ENCODE assay signal across 15 cellular contexts in genomic region chr6:34045698-34046097, GRCh38.
DNase-seq lines count a peak whose midpoint lies in the region; FAIRE-seq and TF ChIP-seq lines count a peak whose summit lies in the region.
"Had no signal": no experiment of that assay in that cellular context is flagged by ENCODE, and none has a peak within 500 bp of the region (broad histone marks: within the 10 kb centered on the region; RNA-seq: fewer than 3 reads in every experiment).

No MANE protein-coding gene starts in this region.

- no peak overlapping the region for H2AK5ac ChIP-seq in H1 (ENCODE audit: low read depth, low read length)

- no peaks in the 10 kb centered on the region for H3K9me2 ChIP-seq in SK-N-SH

- no peak overlapping the region for H2BK120ac ChIP-seq in H1 (replicated peaks; ENCODE audit: low read depth, low read length)

- H3K9ac ChIP-seq in SK-N-SH (no peak overlapping the region), H1 (replicated peaks in 1 of 4; ENCODE audit: extremely low read depth in 1 of 4, low read depth in 3 of 4, low read length in 3 of 4) (no peak overlapping the region)
- H3K9ac ChIP-seq: KMS-11 had no signal

- FAIRE-seq in H1 (lab: Jason Lieb, UNC) = no peak

- no peak for TF ChIP-seq RAD21 in SK-N-SH (IDR thresholded peaks at IDR 0.05; ENCODE audit: low read length)
- TF ChIP-seq RAD21 in H1 (IDR thresholded peaks at IDR 0.05 in 1 of 2, conservative IDR thresholded peaks at IDR 0.05 in 1 of 2; ENCODE audit: low read depth in 2 of 2, low read length in 2 of 2) = no peak

- H3K4me3 ChIP-seq in BE2C (ENCODE audit: low read depth, low read length) = no peak overlapping the region
- H3K4me3 ChIP-seq in SK-N-SH (ENCODE audit: low read depth in 2 of 2, low read length in 1 of 2) = no peak overlapping the region
- no peak overlapping the region for H3K4me3 ChIP-seq in H1 (ENCODE audit: extremely low read depth in 1 of 4, insufficient read depth in 2 of 4, low read depth in 3 of 4, low read length in 4 of 4)
- H3K4me3 ChIP-seq in MG63 = no peak overlapping the region

- H4K20me1 ChIP-seq in SK-N-SH (ENCODE audit: insufficient read depth) (no peaks in the 10 kb centered on the region), H1 (replicated peaks in 1 of 2; ENCODE audit: control insufficient read depth in 1 of 2, insufficient read depth in 2 of 2, low read length in 2 of 2) (peaks cover 2 to 12% of the 10 kb centered on the region in 2 experiments)

- no peak overlapping the region for H2BK15ac ChIP-seq in H1 (ENCODE audit: low read length)

- peak in 1 of 2 experiments; percentile 89; a peak in 2 of 4 replicates for TF ChIP-seq EP300 in SK-N-SH (IDR thresholded peaks at IDR 0.05; ENCODE audit: borderline replicate concordance in 1 of 2, low read depth in 1 of 2, low read length in 1 of 2)
- no peak for TF ChIP-seq EP300 in H1 (IDR thresholded peaks at IDR 0.05; ENCODE audit: borderline replicate concordance in 1 of 2, low read depth in 2 of 2, low read length in 2 of 2)

- H2BK12ac ChIP-seq in H1 (ENCODE audit: low read depth, low read length) = no peak overlapping the region

- no peak overlapping the region for H3K23ac ChIP-seq in H1 (ENCODE audit: insufficient read length)

- peaks cover 8% of the 10 kb centered on the region; the same call in 1 of the 2 replicates for H3K23me2 ChIP-seq in H1 (ENCODE audit: low read depth, low read length)

- TF ChIP-seq CTCF in BE2C (IDR thresholded peaks at IDR 0.05; ENCODE audit: low read depth, low read length) (no peak), SK-N-SH (IDR thresholded peaks at IDR 0.05) (no peak), H1 (IDR thresholded peaks at IDR 0.05; ENCODE audit: control extremely low read depth in 1 of 3, insufficient read depth in 1 of 3, low read depth in 1 of 3, low read length in 3 of 3) (no peak)

- WGBS in SK-N-SH (ENCODE audit: low lambda C conversion rate) = 3% methylated on average over 7 of the region's 7 CpGs
- WGBS in H1 (ENCODE audit: extremely low coverage in 1 of 2, insufficient coverage in 1 of 2, insufficient read length in 1 of 2, insufficient replicate concordance in 2 of 2, low coverage in 1 of 2, low lambda C conversion rate in 2 of 2, missing lambda C conversion rate in 1 of 2), 2 experiments = 82% methylated on average over 7 of the region's 7 CpGs; no CpG with 5 or more reads in 1 of the 2 experiments

- H3K4ac ChIP-seq in H1 (replicated peaks; ENCODE audit: insufficient read length, low read depth, low read length) = no peak overlapping the region

- H3K36me3 ChIP-seq in BE2C (no peaks in the 10 kb centered on the region), SK-N-SH (replicated peaks in 1 of 2; ENCODE audit: control insufficient read depth in 1 of 2, insufficient read depth in 2 of 2, low read length in 1 of 2) (no peaks in the 10 kb centered on the region), H1 (ENCODE audit: control insufficient read depth in 2 of 4, insufficient read depth in 4 of 4, low read length in 3 of 4) (no peaks in the 10 kb centered on the region), MG63 (no peaks in the 10 kb centered on the region)

- H3K27me3 ChIP-seq in BE2C = no peaks in the 10 kb centered on the region
- H3K27me3 ChIP-seq in SK-N-SH (ENCODE audit: insufficient read depth) = peaks cover 14% of the 10 kb centered on the region; the same call in 1 of the 2 replicates
- H3K27me3 ChIP-seq in H1 (replicated peaks in 1 of 4; ENCODE audit: control insufficient read depth in 3 of 4, extremely low read depth in 1 of 4, insufficient read depth in 3 of 4, low read length in 3 of 4) = no peaks in the 10 kb centered on the region
- H3K27me3 ChIP-seq in MG63 = no peaks in the 10 kb centered on the region; the same call in 1 of the 2 replicates

- TF ChIP-seq POLR2A in H1 (IDR thresholded peaks at IDR 0.05; ENCODE audit: control extremely low read depth in 1 of 2, low read depth in 2 of 2, low read length in 2 of 2) = no peak

- no peak overlapping the region for H2BK20ac ChIP-seq in H1 (ENCODE audit: low read length)

- DNase-seq in BE2C (peak; percentile 51), G401 (ENCODE audit: low spot score) (peak; percentile 65), SK-N-SH (peak; percentile 83), H1 (ENCODE audit: low read depth in 1 of 2, low spot score in 2 of 2) (no peak), HUDEP-2 (lab: John Stamatoyannopoulos, UW; ENCODE audit: unreplicated experiment in 76 of 76) (no peak), MG63 (no peak), DMS53 (lab: John Stamatoyannopoulos, UW) (no peak)
- DNase-seq: 8988T, C1 segment of cervical spinal cord, COR-L47, DMS 273 treated with DMSO at 0.1 percent for 48 hours, GF-D8, GOT3, H9 had no signal

- peaks cover 3% of the 10 kb centered on the region for H3F3A ChIP-seq in SK-N-SH (replicated peaks; ENCODE audit: insufficient read depth)

- no peaks in the 10 kb centered on the region for H3K79me2 ChIP-seq in SK-N-SH (ENCODE audit: insufficient read depth)
- H3K79me2 ChIP-seq in H1 (ENCODE audit: control insufficient read depth in 1 of 2, insufficient read depth in 2 of 2, low read length in 2 of 2) = no peaks in the 10 kb centered on the region

- no peaks in the 10 kb centered on the region for H3K9me3 ChIP-seq in BE2C
- H3K9me3 ChIP-seq in SK-N-SH = no peaks in the 10 kb centered on the region
- no peaks in the 10 kb centered on the region for H3K9me3 ChIP-seq in H1 (ENCODE audit: insufficient read depth in 2 of 2, low read depth in 1 of 2, low read length in 1 of 2)
- no peaks in the 10 kb centered on the region for H3K9me3 ChIP-seq in MG63

- H4K8ac ChIP-seq in H1 (ENCODE audit: extremely low read depth, insufficient read depth, low read length) = no peak overlapping the region

- H3K18ac ChIP-seq in H1 (ENCODE audit: extremely low read depth, low read length) = no peak overlapping the region; the same call in 1 of the 2 replicates

- in situ Hi-C loops in G401 (cut with HindIII; ENCODE audit: low sequenced_read_pairs) = no loop called here

- H4K91ac ChIP-seq in H1 (replicated peaks; ENCODE audit: insufficient read length, low read length) = no peak overlapping the region

- CTCF ChIA-PET in SK-N-SH (lab: Yijun Ruan, JAX) = interaction anchor here (0.8 to 4.4 kb wide), 10 partner anchors 9 to 461 kb away, joined by 3 to 26 read pairs (median 4); no protein-coding TSS in a partner anchor
- CTCF ChIA-PET in H1 (lab: Charles Lee; ENCODE audit: partially characterized antibody) = interaction anchor here (0.8 to 3.8 kb wide), 11 partner anchors 9 to 110 kb away, joined by 3 to 26 read pairs (median 4); no protein-coding TSS in a partner anchor

- H3K79me1 ChIP-seq in H1 (ENCODE audit: low read depth, low read length) = no peaks in the 10 kb centered on the region

- no peak overlapping the region for H3K14ac ChIP-seq in H1 (ENCODE audit: insufficient read length)

- peak overlapping the region in 1 of 2 experiments; percentile 31; a peak in 2 of 4 replicates for H3K27ac ChIP-seq in SK-N-SH (ENCODE audit: low read depth in 2 of 2, low read length in 1 of 2)
- H3K27ac ChIP-seq in H1 (ENCODE audit: low read depth, low read length) = no peak overlapping the region
- H3K27ac ChIP-seq: KMS-11 had no signal

- H2AFZ ChIP-seq in SK-N-SH (ENCODE audit: low read depth) (no peak overlapping the region), H1 (ENCODE audit: low read length) (no peak overlapping the region)

- no peak overlapping the region for H3K56ac ChIP-seq in H1 (replicated peaks; ENCODE audit: insufficient read length, low read depth, low read length)

- H3K4me2 ChIP-seq in SK-N-SH (no peak overlapping the region), H1 (ENCODE audit: insufficient read depth in 1 of 2, low read depth in 2 of 2, low read length in 2 of 2) (no peak overlapping the region)
- H3K4me2 ChIP-seq: KMS-11 had no signal

- H3K4me1 ChIP-seq in BE2C = peaks cover under 1% of the 10 kb centered on the region; the same call in 1 of the 2 replicates
- H3K4me1 ChIP-seq in SK-N-SH (ENCODE audit: control insufficient read depth in 1 of 2, insufficient read depth in 2 of 2, low read depth in 1 of 2, low read length in 1 of 2) = peaks cover 0 to 20% of the 10 kb centered on the region in 2 experiments; a peak in 1 of 4 replicates
- peaks cover 0 to 13% (median 8%) of the 10 kb centered on the region in 4 experiments; a peak in 6 of 7 replicates for H3K4me1 ChIP-seq in H1 (replicated peaks in 1 of 4; ENCODE audit: control insufficient read depth in 3 of 4, insufficient read depth in 4 of 4, low read length in 3 of 4)

- POLR2A ChIA-PET in SK-N-SH (lab: Yijun Ruan, JAX) (interaction anchor here (1.4 kb wide), 1 partner anchor 274 kb away, joined by 4 read pairs; no protein-coding TSS in a partner anchor), H1 (lab: Charles Lee; ENCODE audit: partially characterized antibody) (no interaction called here)

- H4K5ac ChIP-seq in H1 (ENCODE audit: insufficient read length, low read depth, low read length) = no peak overlapping the region

- no peak overlapping the region for H2BK5ac ChIP-seq in H1 (ENCODE audit: low read depth, low read length)

TF ChIP-seq in SK-N-SH, 30 proteins besides CTCF, POLR2A, EP300 and RAD21:
- TF ChIP-seq FOXJ3 (CRISPR knock-in tag; IDR thresholded peaks at IDR 0.05) = peak; percentile 90
- peak; percentile 73 for TF ChIP-seq CHD2 (IDR thresholded peaks at IDR 0.05; ENCODE audit: low read length, partially characterized antibody)
- peak; percentile 95 for TF ChIP-seq RCOR1 (IDR thresholded peaks at IDR 0.05; ENCODE audit: low read length)
- no peak for TF ChIP-seq GABPA (IDR thresholded peaks at IDR 0.05; ENCODE audit: low read depth)
- TF ChIP-seq MXI1 (IDR thresholded peaks at IDR 0.05; ENCODE audit: low read depth, low read length) = peak; percentile 93; the same call in 1 of the 2 replicates
- no peak for TF ChIP-seq POLR2AphosphoS5 (IDR thresholded peaks at IDR 0.05; ENCODE audit: low read depth, low read length)
- no peak for TF ChIP-seq RFX5 (IDR thresholded peaks at IDR 0.05; ENCODE audit: low read length)

TF ChIP-seq in H1, 55 proteins besides CTCF, POLR2A, EP300 and RAD21:
- TF ChIP-seq MAFK (IDR thresholded peaks at IDR 0.05; ENCODE audit: low read depth, low read length) (no peak), SAP30 (IDR thresholded peaks at IDR 0.05; ENCODE audit: insufficient read depth, insufficient replicate concordance, low read length) (peak; percentile 37), SIN3A (conservative IDR thresholded peaks at IDR 0.05 in 1 of 2, IDR thresholded peaks at IDR 0.05 in 1 of 2; ENCODE audit: low read depth in 1 of 2, low read length in 2 of 2) (peak; percentile 94 to 95), NRF1 (IDR thresholded peaks at IDR 0.05; ENCODE audit: low read depth, low read length) (no peak), GTF2F1 (IDR thresholded peaks at IDR 0.05; ENCODE audit: borderline replicate concordance, low read depth, low read length) (no peak)

Comparison
In these comparisons a context has a peak if more than half of its experiments do, and no peak if none do; other contexts are left out.
1. DNase-seq: peak in BE2C (single experiment), G401 (single experiment) and SK-N-SH (single experiment); none in H1 (0 of 2), HUDEP-2 (0 of 76), MG63 (single experiment) and DMS53 (single experiment).